Comparison of ENCODE assay signal across 12 cellular contexts in genomic region chr11:71153005-71153395, GRCh38.
A peak's percentile ranks its signal among the peaks of the same experiment; 100 is the strongest.
DNase-seq lines count a peak whose midpoint lies in the region; ATAC-seq and TF ChIP-seq lines count a peak whose summit lies in the region.
"Had no signal": no experiment of that assay in that cellular context is flagged by ENCODE, and none has a peak within 500 bp of the region (broad histone marks: within the 10 kb centered on the region; RNA-seq: fewer than 3 reads in every experiment).

No MANE protein-coding gene starts in this region.

- no peak overlapping the region for H2AFZ ChIP-seq in mesenchymal stem cell (ENCODE audit: low read depth, low read length)

- peak overlapping the region; percentile 47 for H3K4me2 ChIP-seq in mesenchymal stem cell (ENCODE audit: low read length, poor library complexity, severe bottlenecking)

- no peaks in the 10 kb centered on the region for H3K27me3 ChIP-seq in colonic mucosa
- peaks cover 0 to 6% of the 10 kb centered on the region in 2 experiments for H3K27me3 ChIP-seq in mesenchymal stem cell (ENCODE audit: control insufficient read depth in 1 of 2, insufficient read depth in 1 of 2, low read length in 2 of 2)

- H4K8ac ChIP-seq in mesenchymal stem cell (ENCODE audit: low read length): no peak overlapping the region

- H3K27ac ChIP-seq in colonic mucosa: no peak overlapping the region
- H3K27ac ChIP-seq in mesenchymal stem cell (ENCODE audit: low read length, poor library complexity, severe bottlenecking): no peak overlapping the region
- H3K27ac ChIP-seq: thoracic aorta had no signal

- ATAC-seq in HG02973 (IDR thresholded peaks at IDR 0.05; ENCODE audit: unreplicated experiment): no peak
- no peak for ATAC-seq in GM21529 (IDR thresholded peaks at IDR 0.05; ENCODE audit: unreplicated experiment)
- no peak for ATAC-seq in GM21619 (IDR thresholded peaks at IDR 0.05; ENCODE audit: unreplicated experiment)
- ATAC-seq: activated T-helper 17 cell treated with anti-CD3 and anti-CD28 coated beads, Interleukin-2, amount 50 U/mL, for 72 hours; T-helper 17 cell had no signal

- no peaks in the 10 kb centered on the region for H3K36me3 ChIP-seq in colonic mucosa
- H3K36me3 ChIP-seq in mesenchymal stem cell (ENCODE audit: control insufficient read depth in 1 of 2, insufficient read depth in 2 of 2, low read depth in 1 of 2, low read length in 2 of 2): peaks cover 0 to 5% of the 10 kb centered on the region in 2 experiments
- H3K36me3 ChIP-seq: thoracic aorta had no signal

- H3K4me3 ChIP-seq in colonic mucosa (no peak overlapping the region), mesenchymal stem cell (ENCODE audit: insufficient read depth in 1 of 2, low read depth in 1 of 2, low read length in 2 of 2) (peak overlapping the region in 1 of 2 experiments; percentile 77)
- H3K4me3 ChIP-seq: thoracic aorta had no signal

- H3K79me1 ChIP-seq in mesenchymal stem cell (replicated peaks; ENCODE audit: low read length, poor library complexity, severe bottlenecking): peaks cover 7% of the 10 kb centered on the region

- 2% methylated on average over 15 of the region's 15 CpGs for WGBS in mesenchymal stem cell

- H2BK12ac ChIP-seq in mesenchymal stem cell (ENCODE audit: low read length in 2 of 2): no peak overlapping the region

- no peak overlapping the region for H2AK5ac ChIP-seq in mesenchymal stem cell (ENCODE audit: low read length, severe bottlenecking)

- no peak overlapping the region for H4K91ac ChIP-seq in mesenchymal stem cell (ENCODE audit: low read length)

- no peak overlapping the region for H3K4ac ChIP-seq in mesenchymal stem cell (ENCODE audit: low read depth in 1 of 2, low read length in 2 of 2)

- TF ChIP-seq CTCF in colonic mucosa (IDR thresholded peaks at IDR 0.05): no peak

- no peak overlapping the region for H2BK120ac ChIP-seq in mesenchymal stem cell (ENCODE audit: low read depth, low read length)

- H3K14ac ChIP-seq in mesenchymal stem cell (ENCODE audit: low read length in 2 of 2): no peak overlapping the region

- no peak overlapping the region for H2BK15ac ChIP-seq in mesenchymal stem cell (ENCODE audit: low read depth, poor library complexity, severe bottlenecking)

- H3K4me1 ChIP-seq in colonic mucosa: no peaks in the 10 kb centered on the region
- peaks cover 12% of the 10 kb centered on the region for H3K4me1 ChIP-seq in mesenchymal stem cell (ENCODE audit: control insufficient read depth, insufficient read depth, low read depth, low read length)

- no peak overlapping the region for H3K18ac ChIP-seq in mesenchymal stem cell (ENCODE audit: low read depth in 1 of 2, low read length in 2 of 2)

- H3K9ac ChIP-seq in colonic mucosa (ENCODE audit: low read depth in 2 of 2, low read length in 2 of 2) (no peak overlapping the region), mesenchymal stem cell (ENCODE audit: low read length) (peak overlapping the region; percentile 80)

- H2BK5ac ChIP-seq in mesenchymal stem cell (ENCODE audit: low read depth, low read length, poor library complexity, severe bottlenecking): no peak overlapping the region

- DNase-seq in A172 (ENCODE audit: low spot score) (peak; percentile 23), HuH-7.5 (ENCODE audit: low spot score) (peak; percentile 73), colonic mucosa (peak; percentile 27), mesenchymal stem cell (peak; percentile 71), UCSD-AML1 (lab: John Stamatoyannopoulos, UW; ENCODE audit: unreplicated experiment) (no peak)
- DNase-seq: NCI-H510A treated with DMSO at 0.1 percent for 48 hours, T-helper 17 cell had no signal

- no peak overlapping the region for H3K23ac ChIP-seq in mesenchymal stem cell (ENCODE audit: low read length in 2 of 2)

- intact Hi-C loops in colonic mucosa (cut with DNase I): no loop called here

- H3K9me3 ChIP-seq in colonic mucosa (no peaks in the 10 kb centered on the region), mesenchymal stem cell (ENCODE audit: control insufficient read depth, low read length) (peaks cover 4% of the 10 kb centered on the region)
- H3K9me3 ChIP-seq: thoracic aorta had no signal
